Comparison of ENCODE assay signal across 4 cellular contexts in genomic region chr12:113422929-113423669, GRCh38.
A peak's percentile ranks its signal among the peaks of the same experiment; 100 is the strongest.
TF ChIP-seq lines count a peak whose summit lies in the region.

No MANE protein-coding gene starts in this region.

TF ChIP-seq in SK-N-SH, 30 proteins besides CTCF, POLR2A, EP300 and RAD21:
- no peak for TF ChIP-seq RXRA (IDR thresholded peaks at IDR 0.05; ENCODE audit: borderline replicate concordance, low read depth)
- TF ChIP-seq, protein P1, sequence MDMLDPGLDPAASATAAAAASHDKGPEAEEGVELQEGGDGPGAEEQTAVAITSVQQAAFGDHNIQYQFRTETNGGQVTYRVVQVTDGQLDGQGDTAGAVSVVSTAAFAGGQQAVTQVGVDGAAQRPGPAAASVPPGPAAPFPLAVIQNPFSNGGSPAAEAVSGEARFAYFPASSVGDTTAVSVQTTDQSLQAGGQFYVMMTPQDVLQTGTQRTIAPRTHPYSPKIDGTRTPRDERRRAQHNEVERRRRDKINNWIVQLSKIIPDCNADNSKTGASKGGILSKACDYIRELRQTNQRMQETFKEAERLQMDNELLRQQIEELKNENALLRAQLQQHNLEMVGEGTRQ (IDR thresholded peaks at IDR 0.05; ENCODE audit: borderline replicate concordance, low read depth, low read length): no peak
- no peak for TF ChIP-seq MXI1 (IDR thresholded peaks at IDR 0.05; ENCODE audit: low read depth, low read length)
- TF ChIP-seq RFX5 (IDR thresholded peaks at IDR 0.05; ENCODE audit: low read length): no peak
- TF ChIP-seq, protein P2, sequence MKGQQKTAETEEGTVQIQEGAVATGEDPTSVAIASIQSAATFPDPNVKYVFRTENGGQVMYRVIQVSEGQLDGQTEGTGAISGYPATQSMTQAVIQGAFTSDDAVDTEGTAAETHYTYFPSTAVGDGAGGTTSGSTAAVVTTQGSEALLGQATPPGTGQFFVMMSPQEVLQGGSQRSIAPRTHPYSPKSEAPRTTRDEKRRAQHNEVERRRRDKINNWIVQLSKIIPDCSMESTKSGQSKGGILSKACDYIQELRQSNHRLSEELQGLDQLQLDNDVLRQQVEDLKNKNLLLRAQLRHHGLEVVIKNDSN (IDR thresholded peaks at IDR 0.05; ENCODE audit: borderline replicate concordance, low read depth): no peak
- no peak for TF ChIP-seq GATA2 (CRISPR knock-in tag; IDR thresholded peaks at IDR 0.05)
- TF ChIP-seq, protein P3, sequence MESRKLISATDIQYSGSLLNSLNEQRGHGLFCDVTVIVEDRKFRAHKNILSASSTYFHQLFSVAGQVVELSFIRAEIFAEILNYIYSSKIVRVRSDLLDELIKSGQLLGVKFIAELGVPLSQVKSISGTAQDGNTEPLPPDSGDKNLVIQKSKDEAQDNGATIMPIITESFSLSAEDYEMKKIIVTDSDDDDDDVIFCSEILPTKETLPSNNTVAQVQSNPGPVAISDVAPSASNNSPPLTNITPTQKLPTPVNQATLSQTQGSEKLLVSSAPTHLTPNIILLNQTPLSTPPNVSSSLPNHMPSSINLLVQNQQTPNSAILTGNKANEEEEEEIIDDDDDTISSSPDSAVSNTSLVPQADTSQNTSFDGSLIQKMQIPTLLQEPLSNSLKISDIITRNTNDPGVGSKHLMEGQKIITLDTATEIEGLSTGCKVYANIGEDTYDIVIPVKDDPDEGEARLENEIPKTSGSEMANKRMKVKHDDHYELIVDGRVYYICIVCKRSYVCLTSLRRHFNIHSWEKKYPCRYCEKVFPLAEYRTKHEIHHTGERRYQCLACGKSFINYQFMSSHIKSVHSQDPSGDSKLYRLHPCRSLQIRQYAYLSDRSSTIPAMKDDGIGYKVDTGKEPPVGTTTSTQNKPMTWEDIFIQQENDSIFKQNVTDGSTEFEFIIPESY (IDR thresholded peaks at IDR 0.05; ENCODE audit: borderline replicate concordance, low read depth): no peak
- TF ChIP-seq TAF1 (IDR thresholded peaks at IDR 0.05; ENCODE audit: borderline replicate concordance, low read depth, low read length): no peak
- no peak for TF ChIP-seq NFIC (IDR thresholded peaks at IDR 0.05; ENCODE audit: borderline replicate concordance)
- TF ChIP-seq NRF1 (IDR thresholded peaks at IDR 0.05; ENCODE audit: low read depth, low read length): no peak
- no peak for TF ChIP-seq RCOR1 (IDR thresholded peaks at IDR 0.05; ENCODE audit: low read length)
- TF ChIP-seq FOXJ3 (CRISPR knock-in tag; IDR thresholded peaks at IDR 0.05): no peak

TF ChIP-seq in SK-N-SH treated with all-trans-retinoic acid at 6 μM for 48 hours, 23 proteins besides CTCF, POLR2A, EP300 and RAD21 (continues in another document):
- no peak for TF ChIP-seq OSR1 (CRISPR knock-in tag; IDR thresholded peaks at IDR 0.05)
- no peak for TF ChIP-seq ZNF565 (CRISPR knock-in tag; conservative IDR thresholded peaks at IDR 0.05; ENCODE audit: low read depth)
- TF ChIP-seq TSHZ2 (CRISPR knock-in tag; IDR thresholded peaks at IDR 0.05): no peak
- no peak for TF ChIP-seq CREB5 (CRISPR knock-in tag; IDR thresholded peaks at IDR 0.05; ENCODE audit: low read depth)
- no peak for TF ChIP-seq ARNTL (CRISPR knock-in tag; IDR thresholded peaks at IDR 0.05; ENCODE audit: borderline replicate concordance, low read depth)

TF ChIP-seq in HepG2, 621 proteins besides CTCF, POLR2A, EP300 and RAD21 (continues in another document):
- TF ChIP-seq, protein P4, sequence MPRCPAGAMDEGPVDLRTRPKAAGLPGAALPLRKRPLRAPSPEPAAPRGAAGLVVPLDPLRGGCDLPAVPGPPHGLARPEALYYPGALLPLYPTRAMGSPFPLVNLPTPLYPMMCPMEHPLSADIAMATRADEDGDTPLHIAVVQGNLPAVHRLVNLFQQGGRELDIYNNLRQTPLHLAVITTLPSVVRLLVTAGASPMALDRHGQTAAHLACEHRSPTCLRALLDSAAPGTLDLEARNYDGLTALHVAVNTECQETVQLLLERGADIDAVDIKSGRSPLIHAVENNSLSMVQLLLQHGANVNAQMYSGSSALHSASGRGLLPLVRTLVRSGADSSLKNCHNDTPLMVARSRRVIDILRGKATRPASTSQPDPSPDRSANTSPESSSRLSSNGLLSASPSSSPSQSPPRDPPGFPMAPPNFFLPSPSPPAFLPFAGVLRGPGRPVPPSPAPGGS (CRISPR knock-in tag; IDR thresholded peaks at IDR 0.05): no peak
- no peak for TF ChIP-seq MED13 (CRISPR knock-in tag; IDR thresholded peaks at IDR 0.05)
- TF ChIP-seq ZNF550 (CRISPR knock-in tag; IDR thresholded peaks at IDR 0.05; ENCODE audit: borderline replicate concordance): no peak
- TF ChIP-seq RFX5 (IDR thresholded peaks at IDR 0.05; ENCODE audit: low read depth, low read length): no peak
- peak; percentile 98 for TF ChIP-seq ZSCAN30 (CRISPR knock-in tag; IDR thresholded peaks at IDR 0.05)
- TF ChIP-seq FOXO1 (CRISPR knock-in tag; IDR thresholded peaks at IDR 0.05): no peak
- TF ChIP-seq, protein P5, sequence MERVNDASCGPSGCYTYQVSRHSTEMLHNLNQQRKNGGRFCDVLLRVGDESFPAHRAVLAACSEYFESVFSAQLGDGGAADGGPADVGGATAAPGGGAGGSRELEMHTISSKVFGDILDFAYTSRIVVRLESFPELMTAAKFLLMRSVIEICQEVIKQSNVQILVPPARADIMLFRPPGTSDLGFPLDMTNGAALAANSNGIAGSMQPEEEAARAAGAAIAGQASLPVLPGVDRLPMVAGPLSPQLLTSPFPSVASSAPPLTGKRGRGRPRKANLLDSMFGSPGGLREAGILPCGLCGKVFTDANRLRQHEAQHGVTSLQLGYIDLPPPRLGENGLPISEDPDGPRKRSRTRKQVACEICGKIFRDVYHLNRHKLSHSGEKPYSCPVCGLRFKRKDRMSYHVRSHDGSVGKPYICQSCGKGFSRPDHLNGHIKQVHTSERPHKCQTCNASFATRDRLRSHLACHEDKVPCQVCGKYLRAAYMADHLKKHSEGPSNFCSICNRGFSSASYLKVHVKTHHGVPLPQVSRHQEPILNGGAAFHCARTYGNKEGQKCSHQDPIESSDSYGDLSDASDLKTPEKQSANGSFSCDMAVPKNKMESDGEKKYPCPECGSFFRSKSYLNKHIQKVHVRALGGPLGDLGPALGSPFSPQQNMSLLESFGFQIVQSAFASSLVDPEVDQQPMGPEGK (CRISPR knock-in tag; IDR thresholded peaks at IDR 0.05): no peak
- TF ChIP-seq ZNF263 (CRISPR knock-in tag; IDR thresholded peaks at IDR 0.05): 0 out of 2 replicates have a peak, but pooled peaks have one; percentile 1
- TF ChIP-seq ZNF276 (CRISPR knock-in tag; IDR thresholded peaks at IDR 0.05; ENCODE audit: low read depth): no peak
- no peak for TF ChIP-seq ZFP82 (CRISPR knock-in tag; IDR thresholded peaks at IDR 0.05; ENCODE audit: borderline replicate concordance)
- TF ChIP-seq MAF1 (CRISPR knock-in tag; IDR thresholded peaks at IDR 0.05; ENCODE audit: borderline replicate concordance): no peak
- TF ChIP-seq FOSL2 (CRISPR knock-in tag; IDR thresholded peaks at IDR 0.05): peak; percentile 9; the same call in 1 of the 2 replicates

TF ChIP-seq in WTC11, 78 proteins besides CTCF, POLR2A, EP300 and RAD21:
- TF ChIP-seq TEAD1 (CRISPR knock-in tag; IDR thresholded peaks at IDR 0.05): no peak
- TF ChIP-seq TEAD4 (CRISPR knock-in tag; IDR thresholded peaks at IDR 0.05): no peak
- no peak for TF ChIP-seq ATF3 (CRISPR knock-in tag; conservative IDR thresholded peaks at IDR 0.05)
- TF ChIP-seq, protein P1 (CRISPR knock-in tag; IDR thresholded peaks at IDR 0.05): no peak
- no peak for TF ChIP-seq GRHL2 (CRISPR knock-in tag; IDR thresholded peaks at IDR 0.05; ENCODE audit: insufficient replicate concordance, severe bottlenecking)
- TF ChIP-seq IRF2 (CRISPR knock-in tag; IDR thresholded peaks at IDR 0.05; ENCODE audit: borderline replicate concordance, low read depth): no peak
- TF ChIP-seq, protein P6, sequence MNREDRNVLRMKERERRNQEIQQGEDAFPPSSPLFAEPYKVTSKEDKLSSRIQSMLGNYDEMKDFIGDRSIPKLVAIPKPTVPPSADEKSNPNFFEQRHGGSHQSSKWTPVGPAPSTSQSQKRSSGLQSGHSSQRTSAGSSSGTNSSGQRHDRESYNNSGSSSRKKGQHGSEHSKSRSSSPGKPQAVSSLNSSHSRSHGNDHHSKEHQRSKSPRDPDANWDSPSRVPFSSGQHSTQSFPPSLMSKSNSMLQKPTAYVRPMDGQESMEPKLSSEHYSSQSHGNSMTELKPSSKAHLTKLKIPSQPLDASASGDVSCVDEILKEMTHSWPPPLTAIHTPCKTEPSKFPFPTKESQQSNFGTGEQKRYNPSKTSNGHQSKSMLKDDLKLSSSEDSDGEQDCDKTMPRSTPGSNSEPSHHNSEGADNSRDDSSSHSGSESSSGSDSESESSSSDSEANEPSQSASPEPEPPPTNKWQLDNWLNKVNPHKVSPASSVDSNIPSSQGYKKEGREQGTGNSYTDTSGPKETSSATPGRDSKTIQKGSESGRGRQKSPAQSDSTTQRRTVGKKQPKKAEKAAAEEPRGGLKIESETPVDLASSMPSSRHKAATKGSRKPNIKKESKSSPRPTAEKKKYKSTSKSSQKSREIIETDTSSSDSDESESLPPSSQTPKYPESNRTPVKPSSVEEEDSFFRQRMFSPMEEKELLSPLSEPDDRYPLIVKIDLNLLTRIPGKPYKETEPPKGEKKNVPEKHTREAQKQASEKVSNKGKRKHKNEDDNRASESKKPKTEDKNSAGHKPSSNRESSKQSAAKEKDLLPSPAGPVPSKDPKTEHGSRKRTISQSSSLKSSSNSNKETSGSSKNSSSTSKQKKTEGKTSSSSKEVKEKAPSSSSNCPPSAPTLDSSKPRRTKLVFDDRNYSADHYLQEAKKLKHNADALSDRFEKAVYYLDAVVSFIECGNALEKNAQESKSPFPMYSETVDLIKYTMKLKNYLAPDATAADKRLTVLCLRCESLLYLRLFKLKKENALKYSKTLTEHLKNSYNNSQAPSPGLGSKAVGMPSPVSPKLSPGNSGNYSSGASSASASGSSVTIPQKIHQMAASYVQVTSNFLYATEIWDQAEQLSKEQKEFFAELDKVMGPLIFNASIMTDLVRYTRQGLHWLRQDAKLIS (CRISPR knock-in tag; IDR thresholded peaks at IDR 0.05; ENCODE audit: borderline replicate concordance): no peak
- no peak for TF ChIP-seq ZNF121 (CRISPR knock-in tag; IDR thresholded peaks at IDR 0.05)
- no peak for TF ChIP-seq ATF1 (CRISPR knock-in tag; IDR thresholded peaks at IDR 0.05)
- TF ChIP-seq, protein P2 (CRISPR knock-in tag; IDR thresholded peaks at IDR 0.05): no peak
